ENCODE assay signal across 10 cellular contexts in the genomic region with DNA sequence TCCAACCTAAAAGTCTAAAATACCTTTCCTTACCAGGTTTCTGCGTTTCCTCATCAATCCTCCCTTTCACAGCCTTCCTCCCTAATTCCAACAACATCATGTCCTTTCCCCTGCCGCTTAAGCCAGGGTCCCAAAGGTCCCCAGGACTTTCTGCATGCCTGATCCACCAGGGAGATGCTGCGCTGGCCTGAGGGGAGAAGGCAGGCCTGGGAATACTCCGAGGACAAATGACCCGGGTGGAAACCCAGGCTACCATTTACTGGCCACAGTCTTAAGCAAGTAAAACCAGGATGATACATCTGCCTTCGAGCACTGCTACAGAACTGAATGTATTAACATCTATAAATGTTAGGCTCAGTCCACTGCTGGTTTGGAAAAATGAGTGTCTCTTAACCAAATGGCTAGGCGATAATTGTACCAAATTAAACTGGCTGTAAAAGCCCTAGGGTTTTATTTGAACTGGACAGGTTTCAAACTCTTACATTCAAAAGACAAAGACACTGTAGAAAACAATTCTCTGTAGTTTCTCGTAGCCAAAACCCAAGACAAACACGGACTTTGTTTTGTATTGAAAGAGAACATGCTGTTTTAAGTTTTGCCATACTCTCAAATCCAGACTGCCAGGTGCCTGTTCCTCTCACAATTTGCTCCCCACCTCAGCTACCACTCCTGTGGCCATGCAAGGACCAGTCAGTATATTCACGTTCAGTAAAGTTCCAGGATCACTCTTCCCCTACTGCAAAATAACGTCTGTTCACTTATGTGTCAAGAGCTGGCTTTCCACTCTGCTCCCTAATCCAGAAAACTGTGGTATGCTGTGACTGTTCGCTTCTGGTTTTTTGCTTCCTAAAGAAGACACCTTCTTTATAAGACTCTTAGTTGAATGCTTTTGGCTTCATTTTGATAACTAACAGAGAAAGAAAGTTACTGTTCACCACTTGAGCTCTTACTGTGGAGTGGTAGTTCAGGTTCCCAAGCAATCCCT. TPM values are rescaled to one million over a fixed set of nuclear protein-coding genes. Genes with fewer than 3 reads are reported as not detected.
A peak's percentile ranks its signal among the peaks of the same experiment; 100 is the strongest.
DNase-seq lines count a peak whose midpoint lies in the region; ATAC-seq, FAIRE-seq and TF ChIP-seq lines count a peak whose summit lies in the region.
"Had no signal": no experiment of that assay in that cellular context is flagged by ENCODE, and none has a peak within 500 bp of the region (broad histone marks: within the 10 kb centered on the region; RNA-seq: fewer than 3 reads in every experiment).

No MANE protein-coding gene starts in this region.

- CTCF ChIA-PET in IMR-90 (lab: Yijun Ruan, JAX): interaction anchor here (1.1 to 1.7 kb wide), 2 partner anchors 11 to 15 kb away, joined by 3 read pairs; no protein-coding TSS in a partner anchor

- H2BK20ac ChIP-seq in IMR-90 (ENCODE audit: low read depth, low read length): peak overlapping the region; percentile 2; the same call in 1 of the 2 replicates

- H3K4me2 ChIP-seq in IMR-90 (ENCODE audit: low read depth, low read length) (no peak overlapping the region), astrocyte (ENCODE audit: low read length) (peak overlapping the region; percentile 82)

- H3K27me3 ChIP-seq in IMR-90 (ENCODE audit: control insufficient read depth, insufficient read depth, low read length) (no peaks in the 10 kb centered on the region), astrocyte (ENCODE audit: insufficient read depth, low read length) (no peaks in the 10 kb centered on the region), subcutaneous abdominal adipose tissue (ENCODE audit: control insufficient read depth in 5 of 5, insufficient read depth in 4 of 5, low read length in 5 of 5) (no peaks in the 10 kb centered on the region)

- H3K4me3 ChIP-seq in IMR-90 (ENCODE audit: insufficient read depth, low read depth, low read length) (no peak overlapping the region), astrocyte (ENCODE audit: insufficient read depth, low read depth, low read length) (no peak overlapping the region), subcutaneous abdominal adipose tissue (ENCODE audit: low read depth in 1 of 5, low read length in 5 of 5) (no peak overlapping the region)

- peaks cover 26 to 74% of the 10 kb centered on the region in 2 experiments for H3K79me1 ChIP-seq in IMR-90 (ENCODE audit: low read depth in 1 of 2, low read length in 2 of 2)

- H3K27ac ChIP-seq in IMR-90 (ENCODE audit: insufficient read depth, low read length) (peak overlapping the region; percentile 79; the same call in 1 of the 2 replicates), astrocyte (ENCODE audit: low read depth, low read length) (peak overlapping the region; percentile 82), subcutaneous abdominal adipose tissue (ENCODE audit: low read depth, low read length) (peak overlapping the region; percentile 19)

- H4K20me1 ChIP-seq in IMR-90 (ENCODE audit: insufficient read depth, low read length): no peaks in the 10 kb centered on the region
- H4K20me1 ChIP-seq in astrocyte (ENCODE audit: insufficient read depth, low read length): peaks cover 6% of the 10 kb centered on the region

- no peak for DNase-seq in IMR-90
- DNase-seq in astrocyte (ENCODE audit: low read depth): no peak
- DNase-seq in islet precursor cell: peak; percentile 78
- no peak for DNase-seq in activated CD8-positive, alpha-beta memory T cell treated with anti-CD3 and anti-CD28 coated beads, Interleukin-2, amount 50 U/mL, for 4 hours
- DNase-seq in GM20000 (ENCODE audit: low spot score): no peak
- DNase-seq in stimulated activated CD4-positive, alpha-beta T cell treated with anti-CD3 and anti-CD28 coated beads, Interleukin-12 subunit alpha, Interleukin-12 subunit beta, amount 100 ng/mL, for 4 hours: no peak
- DNase-seq: NCI-H1694 treated with DMSO at 0.1 percent for 48 hours had no signal

- POLR2A ChIA-PET in IMR-90 (lab: Charles Lee; ENCODE audit: unreplicated experiment): no interaction called here

- no peak for TF ChIP-seq CTCF in IMR-90 (conservative IDR thresholded peaks at IDR 0.05; ENCODE audit: low read depth, low read length)
- TF ChIP-seq CTCF in astrocyte (IDR thresholded peaks at IDR 0.05; ENCODE audit: insufficient read depth, low read depth, low read length): no peak
- TF ChIP-seq CTCF in GM20000 (IDR thresholded peaks at IDR 0.05; ENCODE audit: extremely low read depth, missing control alignments): no peak

- FAIRE-seq in astrocyte (lab: Jason Lieb, UNC): peak; percentile 82

- no TSS peak for BruUV-seq in IMR-90 (replicated peaks; lab: Mats Ljungman, UMichigan)

- H2AK9ac ChIP-seq in IMR-90 (replicated peaks; ENCODE audit: low read depth, low read length, poor library complexity): no peak overlapping the region

- H4K91ac ChIP-seq in IMR-90 (ENCODE audit: insufficient read depth, low read depth, low read length): peak overlapping the region; percentile 78

- peaks cover 22% of the 10 kb centered on the region for H3K9me1 ChIP-seq in IMR-90 (ENCODE audit: insufficient read depth, low read length)

- peak overlapping the region in 1 of 2 experiments; percentile 8; a peak in 2 of 4 replicates for H4K8ac ChIP-seq in IMR-90 (ENCODE audit: low read depth in 2 of 2, low read length in 2 of 2)

- WGBS in IMR-90 (ENCODE audit: extremely low coverage in 2 of 2, insufficient read length in 1 of 2), 2 experiments: 64% methylated on average over 2 of the region's 12 CpGs; no CpG with 5 or more reads in 1 of the 2 experiments

- H2BK120ac ChIP-seq in IMR-90 (ENCODE audit: low read depth, low read length): peak overlapping the region; percentile 60

- intact Hi-C loops in IMR-90 (cut with micrococcal nuclease): loop anchor here (5.0 kb wide), 1 partner anchor 37 kb away; no protein-coding TSS in a partner anchor

- peaks cover 19% of the 10 kb centered on the region for H3K36me3 Mint-ChIP-seq in astrocyte (ENCODE audit: low read depth, unreplicated experiment)

- H3K36me3 ChIP-seq in IMR-90 (ENCODE audit: control insufficient read depth, insufficient read depth, low read length) (peaks cover 17% of the 10 kb centered on the region), astrocyte (ENCODE audit: insufficient read depth, low read length) (peaks cover 5% of the 10 kb centered on the region), subcutaneous abdominal adipose tissue (ENCODE audit: control insufficient read depth in 5 of 5, insufficient read depth in 5 of 5, low read length in 5 of 5) (peaks cover 8 to 34% (median 14%) of the 10 kb centered on the region in 5 donors)

- H3K4me3 Mint-ChIP-seq in astrocyte (ENCODE audit: unreplicated experiment): no peak overlapping the region
- H3K4me3 Mint-ChIP-seq: activated T-helper 17 cell treated with anti-CD3 and anti-CD28 coated beads, Interleukin-2, amount 50 U/mL, for 72 hours had no signal

- H3K9me3 Mint-ChIP-seq in astrocyte (ENCODE audit: unreplicated experiment): no peaks in the 10 kb centered on the region
- H3K9me3 Mint-ChIP-seq: activated T-helper 17 cell treated with anti-CD3 and anti-CD28 coated beads, Interleukin-2, amount 50 U/mL, for 72 hours had no signal

- no peaks in the 10 kb centered on the region for H3K27me3 Mint-ChIP-seq in astrocyte (ENCODE audit: low read depth, unreplicated experiment)
- H3K27me3 Mint-ChIP-seq: activated T-helper 17 cell treated with anti-CD3 and anti-CD28 coated beads, Interleukin-2, amount 50 U/mL, for 72 hours had no signal

- H3K4ac ChIP-seq in IMR-90 (ENCODE audit: low read depth, low read length): peak overlapping the region; percentile 57

- peak overlapping the region; percentile 18; the same call in 1 of the 2 replicates for H3K18ac ChIP-seq in IMR-90 (ENCODE audit: low read depth, low read length)

- peak overlapping the region; percentile 49 for H3K23ac ChIP-seq in IMR-90 (ENCODE audit: low read depth, low read length)

- ATAC-seq in IMR-90 (ENCODE audit: low read depth) (no peak), GM19328 (IDR thresholded peaks at IDR 0.05; ENCODE audit: unreplicated experiment) (no peak)
- ATAC-seq: activated T-helper 17 cell treated with anti-CD3 and anti-CD28 coated beads, Interleukin-2, amount 50 U/mL, for 72 hours had no signal

- H3K14ac ChIP-seq in IMR-90 (replicated peaks; ENCODE audit: low read depth, low read length): peak overlapping the region; percentile 58

- H2AFZ ChIP-seq in IMR-90 (replicated peaks; ENCODE audit: low read length, poor library complexity) (no peak overlapping the region), astrocyte (ENCODE audit: low read depth, low read length) (peak overlapping the region; percentile 23)

- dilution Hi-C loops in IMR-90 (cut with HindIII; ENCODE audit: low sequenced_read_pairs, unreplicated experiment): no loop called here

- in situ Hi-C loops in IMR-90 (cut with MboI; ENCODE audit: low sequenced_read_pairs): no loop called here

- peaks cover 14% of the 10 kb centered on the region for H3K79me2 ChIP-seq in astrocyte (ENCODE audit: insufficient read depth, low read length)

- H2BK5ac ChIP-seq in IMR-90 (ENCODE audit: low read depth, low read length, poor library complexity, severe bottlenecking): no peak overlapping the region

- H4K5ac ChIP-seq in IMR-90 (ENCODE audit: low read depth, low read length): no peak overlapping the region

- peak overlapping the region; percentile 12; the same call in 1 of the 2 replicates for H3K9ac ChIP-seq in IMR-90 (ENCODE audit: low read depth, low read length)
- peak overlapping the region; percentile 77 for H3K9ac ChIP-seq in astrocyte (ENCODE audit: low read length)
- H3K9ac ChIP-seq in subcutaneous abdominal adipose tissue (ENCODE audit: low read length in 5 of 5): peak overlapping the region in 1 of 5 donors; percentile 52

- no peak for TF ChIP-seq RAD21 in IMR-90 (IDR thresholded peaks at IDR 0.05; ENCODE audit: low read length)

- H2AK5ac ChIP-seq in IMR-90 (ENCODE audit: low read depth, low read length): peak overlapping the region; percentile 83

- H3K4me1 Mint-ChIP-seq in astrocyte (ENCODE audit: low read depth, unreplicated experiment): peaks cover 69% of the 10 kb centered on the region

- H2BK15ac ChIP-seq in IMR-90 (ENCODE audit: low read depth, low read length): peak overlapping the region; percentile 54; the same call in 2 of the 3 replicates

- peaks cover 40% of the 10 kb centered on the region for H3K4me1 ChIP-seq in IMR-90 (ENCODE audit: control insufficient read depth, insufficient read depth, low read length)
- peaks cover 62% of the 10 kb centered on the region for H3K4me1 ChIP-seq in astrocyte (ENCODE audit: insufficient read depth, low read length)
- H3K4me1 ChIP-seq in subcutaneous abdominal adipose tissue (ENCODE audit: control insufficient read depth in 5 of 5, insufficient read depth in 5 of 5, low read length in 5 of 5): peaks cover 29 to 70% (median 66%) of the 10 kb centered on the region in 5 donors

- TF ChIP-seq POLR2A in IMR-90 (IDR thresholded peaks at IDR 0.05; ENCODE audit: low read depth, low read length): no peak

- H3K9me3 ChIP-seq in IMR-90 (ENCODE audit: control insufficient read depth, insufficient read depth, low read length) (no peaks in the 10 kb centered on the region), astrocyte (ENCODE audit: insufficient read depth, low read depth, low read length) (no peaks in the 10 kb centered on the region), subcutaneous abdominal adipose tissue (ENCODE audit: control insufficient read depth in 5 of 5, low read length in 5 of 5) (no peaks in the 10 kb centered on the region)

- H3K56ac ChIP-seq in IMR-90 (ENCODE audit: extremely low read depth, insufficient read depth, low read length): no peak overlapping the region

- peak overlapping the region; percentile 99 for H3K27ac Mint-ChIP-seq in astrocyte (ENCODE audit: unreplicated experiment)
- H3K27ac Mint-ChIP-seq: activated T-helper 17 cell treated with anti-CD3 and anti-CD28 coated beads, Interleukin-2, amount 50 U/mL, for 72 hours had no signal

RNA-seq across cellular contexts. Expression of a gene that starts 43.1 kb away (rescaled TPM):
- 118 and 137 TPM in 2 replicates for total RNA-seq in IMR-90 (2012; rRNA removed)
- 277 and 353 TPM in 2 replicates for polyA plus RNA-seq in IMR-90 (2012; rRNA removed)
- 217 and 436 TPM in 2 replicates for polyA plus RNA-seq in IMR-90 (2012; cell fraction: cytosol; rRNA removed)
- 131 and 368 TPM in 2 replicates for polyA plus RNA-seq in IMR-90 (2012; cell fraction: nucleus; rRNA removed; ENCODE audit: low replicate concordance)
- 629 and 685 TPM in 2 replicates for total RNA-seq in astrocyte

Comparison
In these comparisons a context has a peak if more than half of its experiments do, and no peak if none do; other contexts are left out.
1. H3K27ac ChIP-seq: peak in every context shown above with its lines; median percentile 82 in astrocyte; 79 in IMR-90; 19 in subcutaneous abdominal adipose tissue.